ENCODE assay signal across 1 cellular context in the genomic region with DNA sequence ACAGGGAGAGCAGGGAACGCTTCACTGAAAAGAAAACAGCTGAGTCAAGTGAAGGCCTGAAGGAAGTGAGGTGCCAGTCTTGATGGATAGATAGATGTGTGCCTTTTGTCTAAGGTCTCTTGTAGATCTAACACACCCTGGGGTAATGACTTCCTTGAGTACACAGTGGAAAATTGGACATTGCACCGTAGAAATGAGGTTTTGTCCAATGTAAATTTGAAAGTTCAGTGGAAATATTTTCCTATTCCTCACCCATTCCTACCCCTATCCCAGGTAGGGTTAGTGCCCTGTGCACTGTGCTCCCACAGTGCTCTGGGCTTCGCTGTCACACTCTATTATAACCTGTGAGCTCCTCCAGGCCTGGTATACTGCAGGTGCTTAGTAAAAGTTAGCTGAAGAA.
TF ChIP-seq lines count a peak whose summit lies in the region.

No MANE protein-coding gene starts in this region.

TF ChIP-seq in liver, 16 proteins besides CTCF, POLR2A, EP300 and RAD21 (continued from another document):
- TF ChIP-seq, protein P1, sequence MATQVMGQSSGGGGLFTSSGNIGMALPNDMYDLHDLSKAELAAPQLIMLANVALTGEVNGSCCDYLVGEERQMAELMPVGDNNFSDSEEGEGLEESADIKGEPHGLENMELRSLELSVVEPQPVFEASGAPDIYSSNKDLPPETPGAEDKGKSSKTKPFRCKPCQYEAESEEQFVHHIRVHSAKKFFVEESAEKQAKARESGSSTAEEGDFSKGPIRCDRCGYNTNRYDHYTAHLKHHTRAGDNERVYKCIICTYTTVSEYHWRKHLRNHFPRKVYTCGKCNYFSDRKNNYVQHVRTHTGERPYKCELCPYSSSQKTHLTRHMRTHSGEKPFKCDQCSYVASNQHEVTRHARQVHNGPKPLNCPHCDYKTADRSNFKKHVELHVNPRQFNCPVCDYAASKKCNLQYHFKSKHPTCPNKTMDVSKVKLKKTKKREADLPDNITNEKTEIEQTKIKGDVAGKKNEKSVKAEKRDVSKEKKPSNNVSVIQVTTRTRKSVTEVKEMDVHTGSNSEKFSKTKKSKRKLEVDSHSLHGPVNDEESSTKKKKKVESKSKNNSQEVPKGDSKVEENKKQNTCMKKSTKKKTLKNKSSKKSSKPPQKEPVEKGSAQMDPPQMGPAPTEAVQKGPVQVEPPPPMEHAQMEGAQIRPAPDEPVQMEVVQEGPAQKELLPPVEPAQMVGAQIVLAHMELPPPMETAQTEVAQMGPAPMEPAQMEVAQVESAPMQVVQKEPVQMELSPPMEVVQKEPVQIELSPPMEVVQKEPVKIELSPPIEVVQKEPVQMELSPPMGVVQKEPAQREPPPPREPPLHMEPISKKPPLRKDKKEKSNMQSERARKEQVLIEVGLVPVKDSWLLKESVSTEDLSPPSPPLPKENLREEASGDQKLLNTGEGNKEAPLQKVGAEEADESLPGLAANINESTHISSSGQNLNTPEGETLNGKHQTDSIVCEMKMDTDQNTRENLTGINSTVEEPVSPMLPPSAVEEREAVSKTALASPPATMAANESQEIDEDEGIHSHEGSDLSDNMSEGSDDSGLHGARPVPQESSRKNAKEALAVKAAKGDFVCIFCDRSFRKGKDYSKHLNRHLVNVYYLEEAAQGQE (IDR thresholded peaks at IDR 0.05): peak; percentile 17
